ENCODE assay signal across 8 cellular contexts in genomic region chr4:153082322-153083301, GRCh38.
DNase-seq lines count a peak whose midpoint lies in the region; ATAC-seq and TF ChIP-seq lines count a peak whose summit lies in the region.

No MANE protein-coding gene starts in this region.

- 85% methylated on average over 15 of the region's 15 CpGs for WGBS in mesenchymal stem cell
- 64 to 69% methylated on average over 15 of the region's 15 CpGs for WGBS in tibial nerve, 2 donors

- H2BK5ac ChIP-seq in mesenchymal stem cell (ENCODE audit: low read depth, low read length, poor library complexity, severe bottlenecking), result no peak overlapping the region

- H3K27ac ChIP-seq in mesenchymal stem cell (ENCODE audit: low read length, poor library complexity, severe bottlenecking) (no peak overlapping the region), tibial nerve (peak overlapping the region in 3 of 4 donors; percentile 37 to 76 (median 75))

- H3K23ac ChIP-seq in mesenchymal stem cell (ENCODE audit: low read length in 2 of 2), result no peak overlapping the region

- TF ChIP-seq CTCF in activated B cell treated with CpG ODN at 0.5 μM for 24 hours (IDR thresholded peaks at IDR 0.05) (no peak), tibial nerve (IDR thresholded peaks at IDR 0.05) (no peak)

- peaks cover 3% of the 10 kb centered on the region for H3K9me3 ChIP-seq in mesenchymal stem cell (ENCODE audit: control insufficient read depth, low read length)
- H3K9me3 ChIP-seq in tibial nerve, result peaks cover 0 to 4% (median 0%) of the 10 kb centered on the region in 4 donors

- no peak overlapping the region for H4K8ac ChIP-seq in mesenchymal stem cell (ENCODE audit: low read length)

- TF ChIP-seq POLR2A in tibial nerve (IDR thresholded peaks at IDR 0.05), result no peak

- H2AK5ac ChIP-seq in mesenchymal stem cell (ENCODE audit: low read length, severe bottlenecking), result peak overlapping the region; percentile 41

- CTCF ChIA-PET in activated B cell treated with CpG ODN at 0.5 μM for 24 hours (lab: Charles Lee), result interaction anchor here (0.7 to 6.9 kb wide), 31 partner anchors 7 to 668 kb away, joined by 3 to 252 read pairs (median 4); partner anchors contain the start of gene FHDC1

- H4K91ac ChIP-seq in mesenchymal stem cell (ENCODE audit: low read length), result no peak overlapping the region

- ATAC-seq in activated B cell treated with CpG ODN at 0.5 μM for 24 hours (ENCODE audit: low read depth) (peak; percentile 32), HG02840 (IDR thresholded peaks at IDR 0.05; ENCODE audit: low FRiP score, unreplicated experiment) (no peak)

- H3K36me3 ChIP-seq in mesenchymal stem cell (ENCODE audit: control insufficient read depth in 1 of 2, insufficient read depth in 2 of 2, low read depth in 1 of 2, low read length in 2 of 2) (no peaks in the 10 kb centered on the region), tibial nerve (no peaks in the 10 kb centered on the region)

- H3K27me3 ChIP-seq in mesenchymal stem cell (ENCODE audit: control insufficient read depth in 1 of 2, insufficient read depth in 1 of 2, low read length in 2 of 2) (peaks cover 0 to 34% of the 10 kb centered on the region in 2 experiments), tibial nerve (no peaks in the 10 kb centered on the region)

- H3K4me2 ChIP-seq in mesenchymal stem cell (ENCODE audit: low read length, poor library complexity, severe bottlenecking), result no peak overlapping the region

- H3K27ac Mint-ChIP-seq in activated B cell treated with CpG ODN at 0.5 μM for 24 hours, result peak overlapping the region; percentile 72

- peak overlapping the region in 1 of 2 experiments; percentile 55 for H3K14ac ChIP-seq in mesenchymal stem cell (ENCODE audit: low read length in 2 of 2)

- H3K18ac ChIP-seq in mesenchymal stem cell (ENCODE audit: low read depth in 1 of 2, low read length in 2 of 2), result no peak overlapping the region

- H2BK120ac ChIP-seq in mesenchymal stem cell (ENCODE audit: low read depth, low read length), result no peak overlapping the region

- no peak overlapping the region for H3K4ac ChIP-seq in mesenchymal stem cell (ENCODE audit: low read depth in 1 of 2, low read length in 2 of 2)

- H3K9me3 Mint-ChIP-seq in activated B cell treated with CpG ODN at 0.5 μM for 24 hours, result no peaks in the 10 kb centered on the region

- H3K4me1 Mint-ChIP-seq in activated B cell treated with CpG ODN at 0.5 μM for 24 hours, result peaks cover 25% of the 10 kb centered on the region

- H3K9ac ChIP-seq in mesenchymal stem cell (ENCODE audit: low read length), result peak overlapping the region; percentile 63

- POLR2A ChIA-PET in activated B cell treated with CpG ODN at 0.5 μM for 24 hours (lab: Charles Lee), result interaction anchor here (0.6 to 1.0 kb wide), 4 partner anchors 45 to 588 kb away, joined by 3 to 9 read pairs (median 3); no protein-coding TSS in a partner anchor

- H2BK12ac ChIP-seq in mesenchymal stem cell (ENCODE audit: low read length in 2 of 2), result no peak overlapping the region

- intact Hi-C loops in activated B cell treated with CpG ODN at 0.5 μM for 24 hours (cut with micrococcal nuclease), result loop anchor here (1.0 to 2.0 kb wide), 6 partner anchors 34 to 668 kb away; partner anchors contain the start of gene FHDC1

- no peaks in the 10 kb centered on the region for H3K36me3 Mint-ChIP-seq in activated B cell treated with CpG ODN at 0.5 μM for 24 hours (ENCODE audit: low read depth)

- no peak for TF ChIP-seq EP300 in tibial nerve (IDR thresholded peaks at IDR 0.05)

- H3K4me3 ChIP-seq in mesenchymal stem cell (ENCODE audit: insufficient read depth in 1 of 2, low read depth in 1 of 2, low read length in 2 of 2) (no peak overlapping the region), tibial nerve (no peak overlapping the region)

- no peak overlapping the region for H2BK15ac ChIP-seq in mesenchymal stem cell (ENCODE audit: low read depth, poor library complexity, severe bottlenecking)

- H2AFZ ChIP-seq in mesenchymal stem cell (ENCODE audit: low read depth, low read length), result no peak overlapping the region

- H3K79me1 ChIP-seq in mesenchymal stem cell (replicated peaks; ENCODE audit: low read length, poor library complexity, severe bottlenecking), result no peaks in the 10 kb centered on the region

- DNase-seq in activated effector memory CD4-positive, alpha-beta T cell treated with Interleukin-2 at 50 U/mL for 16 hours, result peak; percentile 5
- DNase-seq in activated effector memory CD4-positive, alpha-beta T cell treated with anti-CD3 and anti-CD28 coated beads, Interleukin-2, amount 50 U/mL, for 16 hours, result no peak
- no peak for DNase-seq in activated B cell treated with CpG ODN at 0.5 μM for 24 hours
- peak; percentile 13 for DNase-seq in mesenchymal stem cell
- DNase-seq in tibial nerve (ENCODE audit: low spot score in 2 of 2), result no peak
- no peak for DNase-seq in DMS53 (lab: John Stamatoyannopoulos, UW)
- DNase-seq in Kasumi-1 (lab: John Stamatoyannopoulos, UW), result no peak

- H3K27me3 Mint-ChIP-seq in activated B cell treated with CpG ODN at 0.5 μM for 24 hours, result peaks cover 1% of the 10 kb centered on the region

- peak overlapping the region; percentile 67 for H3K4me3 Mint-ChIP-seq in activated B cell treated with CpG ODN at 0.5 μM for 24 hours

- peaks cover 1% of the 10 kb centered on the region for H3K4me1 ChIP-seq in mesenchymal stem cell (ENCODE audit: control insufficient read depth, insufficient read depth, low read depth, low read length)
- H3K4me1 ChIP-seq in tibial nerve, result peaks cover 0 to 43% (median 20%) of the 10 kb centered on the region in 4 donors

Comparison
In these comparisons a context has a peak if more than half of its experiments do, and no peak if none do; other contexts are left out.
1. DNase-seq: peak in activated effector memory CD4-positive, alpha-beta T cell treated with Interleukin-2 at 50 U/mL for 16 hours (single experiment) and mesenchymal stem cell (single experiment); none in activated effector memory CD4-positive, alpha-beta T cell treated with anti-CD3 and anti-CD28 coated beads, Interleukin-2, amount 50 U/mL, for 16 hours (single experiment), activated B cell treated with CpG ODN at 0.5 μM for 24 hours (single experiment), tibial nerve (0 of 2), DMS53 (single experiment) and Kasumi-1 (0 of 2).